17 cellular contexts compared by ENCODE assay signal in the genomic region with DNA sequence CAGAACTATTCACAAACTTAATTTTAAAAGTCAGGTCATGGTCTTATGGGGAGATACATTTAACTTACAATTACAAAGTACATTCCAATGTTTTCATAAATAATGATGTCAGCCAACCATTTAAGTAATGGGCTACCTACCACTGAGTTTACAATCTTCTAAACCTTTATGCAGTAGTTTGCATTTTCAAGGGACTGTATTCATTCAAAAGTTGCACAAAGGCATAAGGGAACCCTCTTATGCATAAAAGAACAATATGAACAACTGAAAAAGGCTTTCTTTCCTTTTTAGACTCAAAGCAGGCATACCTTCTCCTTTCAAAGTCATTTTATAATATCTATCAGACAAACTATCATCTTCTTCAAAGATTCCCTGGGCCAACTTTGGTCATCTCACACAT.
DNase-seq lines count a peak whose midpoint lies in the region; ATAC-seq and TF ChIP-seq lines count a peak whose summit lies in the region.
"Had no signal": no experiment of that assay in that cellular context is flagged by ENCODE, and none has a peak within 500 bp of the region (broad histone marks: within the 10 kb centered on the region; RNA-seq: fewer than 3 reads in every experiment).

No MANE protein-coding gene starts in this region.

- H3K4me1 ChIP-seq in smooth muscle cell (ENCODE audit: low read depth): no peaks in the 10 kb centered on the region
- H3K4me1 ChIP-seq: A549; BLaER1 treated with 17β-estradiol and CSF1 and Interleukin-3, amounts not matched to agents 10 nM and 100 nM; Caco-2 had no signal

- peak overlapping the region; percentile 1; the same call in 1 of the 2 replicates for H3K27ac Mint-ChIP-seq in WTC11
- H3K27ac Mint-ChIP-seq in activated T-helper 2 cell treated with anti-CD3 and anti-CD28 coated beads, Interferon-gamma antibody, Interleukin-2, Interleukin-4, amounts not matched to agents 10 μg/mL and 5 μg/mL and 100 μg/mL, durations not matched to agents 14 hours and 24 hours and 36 hours: no peak overlapping the region
- H3K27ac Mint-ChIP-seq: B cell; CD4-positive, alpha-beta T cell; CD8-positive, alpha-beta T cell had no signal

- H3K9me3 ChIP-seq in smooth muscle cell (replicated peaks; ENCODE audit: low read depth): no peaks in the 10 kb centered on the region

- TF ChIP-seq CTCF in WTC11 (IDR thresholded peaks at IDR 0.05): no peak
- TF ChIP-seq CTCF in smooth muscle cell (IDR thresholded peaks at IDR 0.05; ENCODE audit: borderline replicate concordance, insufficient read depth, poor library complexity, severe bottlenecking): no peak

- no peak overlapping the region for H2AFZ ChIP-seq in smooth muscle cell (ENCODE audit: low read depth)

- no peak overlapping the region for H3K4me3 ChIP-seq in smooth muscle cell
- H3K4me3 ChIP-seq: A549; BLaER1 treated with 17β-estradiol and CSF1 and Interleukin-3, amounts not matched to agents 10 nM and 100 nM had no signal

- H3K36me3 ChIP-seq in smooth muscle cell (ENCODE audit: low read depth): no peaks in the 10 kb centered on the region

- peak overlapping the region; percentile 47 for H3K27ac ChIP-seq in smooth muscle cell (ENCODE audit: low read depth)
- H3K27ac ChIP-seq: 22Rv1; A549; BLaER1 treated with 17β-estradiol and CSF1 and Interleukin-3, amounts not matched to agents 10 nM and 100 nM; C4-2B had no signal

- CTCF ChIA-PET in HEK293T (lab: Yijun Ruan, JAX) (no interaction called here), WTC11 (lab: Charles Lee) (no interaction called here)

- peaks cover 35% of the 10 kb centered on the region for H3K36me3 Mint-ChIP-seq in WTC11
- H3K36me3 Mint-ChIP-seq in activated T-helper 2 cell treated with anti-CD3 and anti-CD28 coated beads, Interferon-gamma antibody, Interleukin-2, Interleukin-4, amounts not matched to agents 10 μg/mL and 5 μg/mL and 100 μg/mL, durations not matched to agents 14 hours and 24 hours and 36 hours (ENCODE audit: low read depth): no peaks in the 10 kb centered on the region

- no peaks in the 10 kb centered on the region for H3K79me2 ChIP-seq in smooth muscle cell (ENCODE audit: low read depth)

- H3K4me2 ChIP-seq in smooth muscle cell: peak overlapping the region; percentile 45
- H3K4me2 ChIP-seq: A549; BLaER1 treated with 17β-estradiol and CSF1 and Interleukin-3, amounts not matched to agents 10 nM and 100 nM had no signal

- no peak for DNase-seq in HEK293T (ENCODE audit: extremely low spot score)
- no peak for DNase-seq in WTC11 (ENCODE audit: low spot score)
- DNase-seq in smooth muscle cell (lab: John Stamatoyannopoulos, UW; ENCODE audit: unreplicated experiment): no peak
- no peak for DNase-seq in activated T-helper 2 cell treated with anti-CD3 and anti-CD28 coated beads, Interferon-gamma antibody, Interleukin-2, Interleukin-4, amounts not matched to agents 10 μg/mL and 5 μg/mL and 100 μg/mL, durations not matched to agents 14 hours and 24 hours and 36 hours (ENCODE audit: low spot score)
- DNase-seq: AML-193; Caco-2; Calu3; CD4-positive, alpha-beta T cell; CD8-positive, alpha-beta T cell; DMS79 treated with DMSO at 0.1 percent for 48 hours; GF-D8 had no signal

- no peaks in the 10 kb centered on the region for H4K20me1 ChIP-seq in smooth muscle cell (ENCODE audit: low read depth)
- H4K20me1 ChIP-seq: BLaER1 treated with 17β-estradiol and CSF1 and Interleukin-3, amounts not matched to agents 10 nM and 100 nM had no signal

- ATAC-seq in WTC11 (no peak), GM18511 (IDR thresholded peaks at IDR 0.05; ENCODE audit: unreplicated experiment) (no peak)
- ATAC-seq: A549; CD8-positive, alpha-beta T cell had no signal

- H3K27me3 ChIP-seq in smooth muscle cell (ENCODE audit: low read depth): no peaks in the 10 kb centered on the region
- H3K27me3 ChIP-seq: BLaER1 treated with 17β-estradiol and CSF1 and Interleukin-3, amounts not matched to agents 10 nM and 100 nM had no signal

- H3K9ac ChIP-seq in smooth muscle cell (ENCODE audit: low read depth): no peak overlapping the region
- H3K9ac ChIP-seq: BLaER1 treated with 17β-estradiol and CSF1 and Interleukin-3, amounts not matched to agents 10 nM and 100 nM had no signal

- peaks cover 14% of the 10 kb centered on the region for H3K4me1 Mint-ChIP-seq in WTC11
- no peaks in the 10 kb centered on the region for H3K4me1 Mint-ChIP-seq in activated T-helper 2 cell treated with anti-CD3 and anti-CD28 coated beads, Interferon-gamma antibody, Interleukin-2, Interleukin-4, amounts not matched to agents 10 μg/mL and 5 μg/mL and 100 μg/mL, durations not matched to agents 14 hours and 24 hours and 36 hours (ENCODE audit: low read depth)
- H3K4me1 Mint-ChIP-seq: B cell had no signal

- H3K9me3 Mint-ChIP-seq in WTC11: peaks cover 33% of the 10 kb centered on the region
- H3K9me3 Mint-ChIP-seq in activated T-helper 2 cell treated with anti-CD3 and anti-CD28 coated beads, Interferon-gamma antibody, Interleukin-2, Interleukin-4, amounts not matched to agents 10 μg/mL and 5 μg/mL and 100 μg/mL, durations not matched to agents 14 hours and 24 hours and 36 hours: peaks cover 5% of the 10 kb centered on the region

- H3F3A ChIP-seq in smooth muscle cell (ENCODE audit: low read depth): no peaks in the 10 kb centered on the region

- no peak overlapping the region for H3K4me3 Mint-ChIP-seq in WTC11
- H3K4me3 Mint-ChIP-seq in activated T-helper 2 cell treated with anti-CD3 and anti-CD28 coated beads, Interferon-gamma antibody, Interleukin-2, Interleukin-4, amounts not matched to agents 10 μg/mL and 5 μg/mL and 100 μg/mL, durations not matched to agents 14 hours and 24 hours and 36 hours (ENCODE audit: low read depth): no peak overlapping the region
- H3K4me3 Mint-ChIP-seq: B cell; CD4-positive, alpha-beta T cell; CD8-positive, alpha-beta T cell had no signal

- H3K27me3 Mint-ChIP-seq in WTC11 (ENCODE audit: low read depth): no peaks in the 10 kb centered on the region
- no peaks in the 10 kb centered on the region for H3K27me3 Mint-ChIP-seq in activated T-helper 2 cell treated with anti-CD3 and anti-CD28 coated beads, Interferon-gamma antibody, Interleukin-2, Interleukin-4, amounts not matched to agents 10 μg/mL and 5 μg/mL and 100 μg/mL, durations not matched to agents 14 hours and 24 hours and 36 hours (ENCODE audit: low read depth)
- H3K27me3 Mint-ChIP-seq: B cell; CD4-positive, alpha-beta T cell had no signal

- POLR2A ChIA-PET in HEK293T (lab: Yijun Ruan, JAX) (no interaction called here), WTC11 (lab: Charles Lee) (no interaction called here)

- intact Hi-C loops in activated T-helper 2 cell treated with anti-CD3 and anti-CD28 coated beads, Interferon-gamma antibody, Interleukin-2, Interleukin-4, amounts not matched to agents 10 μg/mL and 5 μg/mL and 100 μg/mL, durations not matched to agents 14 hours and 24 hours and 36 hours (cut with micrococcal nuclease): no loop called here

TF ChIP-seq in HEK293T, 16 proteins besides CTCF, POLR2A, EP300 and RAD21:
- peak; percentile 22; the same call in 1 of the 2 replicates for TF ChIP-seq PKNOX1 (IDR thresholded peaks at IDR 0.05)
- TF ChIP-seq L3MBTL2 (conservative IDR thresholded peaks at IDR 0.05): no peak

TF ChIP-seq in WTC11, 78 proteins besides CTCF, POLR2A, EP300 and RAD21:
- TF ChIP-seq SOX15 (CRISPR knock-in tag; IDR thresholded peaks at IDR 0.05) (no peak), NR2C2 (CRISPR knock-in tag; IDR thresholded peaks at IDR 0.05) (no peak), ZNF396 (CRISPR knock-in tag; IDR thresholded peaks at IDR 0.05; ENCODE audit: borderline replicate concordance) (no peak), ZBTB21 (CRISPR knock-in tag; IDR thresholded peaks at IDR 0.05; ENCODE audit: borderline replicate concordance) (no peak), FOXP1 (CRISPR knock-in tag; IDR thresholded peaks at IDR 0.05; ENCODE audit: borderline replicate concordance) (no peak)
- TF ChIP-seq, protein P1, sequence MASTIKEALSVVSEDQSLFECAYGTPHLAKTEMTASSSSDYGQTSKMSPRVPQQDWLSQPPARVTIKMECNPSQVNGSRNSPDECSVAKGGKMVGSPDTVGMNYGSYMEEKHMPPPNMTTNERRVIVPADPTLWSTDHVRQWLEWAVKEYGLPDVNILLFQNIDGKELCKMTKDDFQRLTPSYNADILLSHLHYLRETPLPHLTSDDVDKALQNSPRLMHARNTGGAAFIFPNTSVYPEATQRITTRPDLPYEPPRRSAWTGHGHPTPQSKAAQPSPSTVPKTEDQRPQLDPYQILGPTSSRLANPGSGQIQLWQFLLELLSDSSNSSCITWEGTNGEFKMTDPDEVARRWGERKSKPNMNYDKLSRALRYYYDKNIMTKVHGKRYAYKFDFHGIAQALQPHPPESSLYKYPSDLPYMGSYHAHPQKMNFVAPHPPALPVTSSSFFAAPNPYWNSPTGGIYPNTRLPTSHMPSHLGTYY (CRISPR knock-in tag; IDR thresholded peaks at IDR 0.05): no peak
